Comparison of ENCODE assay signal across 1 cellular context in genomic region chr17:47882695-47883588, GRCh38.
TF ChIP-seq lines count a peak whose summit lies in the region.

No MANE protein-coding gene starts in this region.

TF ChIP-seq in endothelial cell of umbilical vein, 7 proteins besides CTCF, POLR2A, EP300 and RAD21:
- TF ChIP-seq FOS (IDR thresholded peaks at IDR 0.05; ENCODE audit: borderline replicate concordance, insufficient read depth, low read length): no peak
- TF ChIP-seq GATA2 (IDR thresholded peaks at IDR 0.05; ENCODE audit: insufficient read depth, insufficient read length, low read depth, low read length): no peak
- TF ChIP-seq EZH2 (IDR thresholded peaks at IDR 0.05; ENCODE audit: borderline replicate concordance, low read depth, low read length, severe bottlenecking): no peak
- no peak for TF ChIP-seq POLR2AphosphoS5 (IDR thresholded peaks at IDR 0.05; ENCODE audit: insufficient read depth, low read depth, low read length)
- TF ChIP-seq JUN (IDR thresholded peaks at IDR 0.05; ENCODE audit: borderline replicate concordance, insufficient read depth, insufficient read length, low read depth): no peak
- no peak for TF ChIP-seq MAX (IDR thresholded peaks at IDR 0.05; ENCODE audit: insufficient read depth, insufficient read length)
- no peak for TF ChIP-seq MYC (IDR thresholded peaks at IDR 0.05; ENCODE audit: low read depth, low read length)
